Comparison of ENCODE assay signal across 16 cellular contexts in genomic region chr7:108340856-108341411, GRCh38.
"Had no signal": no experiment of that assay in that cellular context is flagged by ENCODE, and none has a peak within 500 bp of the region (broad histone marks: within the 10 kb centered on the region; RNA-seq: fewer than 3 reads in every experiment).

No MANE protein-coding gene starts in this region.

- H3K4me2 ChIP-seq: smooth muscle cell had no signal

- FAIRE-seq: astrocyte, keratinocyte had no signal

- DNase-seq: activated CD4-positive, CD25-positive, alpha-beta regulatory T cell treated with anti-CD3 and anti-CD28 coated beads, Interleukin-2, amount 50 U/mL, for 72 hours; activated naive CD4-positive, alpha-beta T cell treated with anti-CD3 and anti-CD28 coated beads, Interleukin-2, amount 10 ng/mL, durations not matched to agents 7 days and 5 days; endodermal cell; erythroblast; mammary epithelial cell; naive thymus-derived CD8-positive, alpha-beta T cell; T-cell; T-helper 9 cell; testis had no signal

- H3K27me3 ChIP-seq: cardiac muscle cell, neutrophil, right atrium auricular region, testis had no signal

- H3K36me3 ChIP-seq: cardiac muscle cell, neutrophil, right atrium auricular region had no signal

- H3K4me3 ChIP-seq: cardiac muscle cell, right atrium auricular region, smooth muscle cell, testis had no signal

- H3K9me3 ChIP-seq: neutrophil, right atrium auricular region, testis had no signal

- H3K27ac ChIP-seq: cardiac muscle cell, neutrophil, right atrium auricular region, testis had no signal

- ATAC-seq: left lobe of liver; naive thymus-derived CD8-positive, alpha-beta T cell; T-cell had no signal

- H3K4me1 ChIP-seq: right atrium auricular region, testis had no signal
